ENCODE assay signal across 8 cellular contexts in the genomic region with DNA sequence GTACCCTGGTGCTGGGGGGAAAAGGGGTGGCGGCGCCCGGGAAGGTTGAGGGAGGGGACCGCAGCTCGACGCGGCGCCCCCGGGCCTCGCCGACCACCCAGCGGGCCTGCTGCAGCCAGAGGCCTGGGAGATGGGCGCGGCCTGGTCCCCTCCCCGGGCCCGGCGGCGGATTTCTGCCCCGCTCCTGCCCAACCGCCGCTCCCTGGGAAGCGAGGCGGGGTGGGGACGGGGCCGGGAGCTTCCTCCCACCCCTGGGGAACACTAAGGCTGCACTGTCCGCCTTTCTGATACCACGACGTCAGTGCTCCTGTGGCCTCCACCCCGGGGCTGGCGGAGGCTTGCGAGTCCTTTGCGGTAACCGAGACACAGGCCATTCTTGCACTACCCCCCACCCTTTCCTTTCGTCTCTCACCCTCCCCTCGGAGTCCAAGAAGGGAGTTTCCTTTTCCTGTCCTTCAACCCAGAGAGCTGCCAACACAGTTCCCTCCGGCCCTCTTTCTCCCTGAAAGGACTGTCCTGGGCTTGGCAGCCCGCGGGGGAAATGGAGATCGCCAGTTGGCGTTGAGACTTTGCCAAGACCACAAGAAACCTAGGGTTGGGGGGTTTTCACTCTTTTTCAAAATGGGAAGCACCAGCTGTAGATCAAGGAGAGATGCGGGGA. TPM values are rescaled to one million over a fixed set of nuclear protein-coding genes. Genes with fewer than 3 reads are reported as not detected.
DNase-seq lines count a peak whose midpoint lies in the region; ATAC-seq and TF ChIP-seq lines count a peak whose summit lies in the region.

No MANE protein-coding gene starts in this region.

- DNase-seq in GM04504 (ENCODE audit: low read depth) (peak; percentile 36), SK-N-MC (ENCODE audit: low read depth, low spot score) (no peak), astrocyte of the cerebellum (ENCODE audit: low read depth) (no peak), hepatocyte (ENCODE audit: low spot score) (peak; percentile 73), putamen (ENCODE audit: low spot score) (peak; percentile 52), OCI-M2 (lab: John Stamatoyannopoulos, UW; ENCODE audit: unreplicated experiment) (no peak)

- H3K36me3 ChIP-seq in HUES6 (ENCODE audit: control insufficient read depth, insufficient read depth, low read length) (no peaks in the 10 kb centered on the region), SK-N-MC (ENCODE audit: insufficient read depth, low read length) (no peaks in the 10 kb centered on the region; the same call in 1 of the 2 replicates), hepatocyte (replicated peaks; ENCODE audit: insufficient read depth, low read depth) (no peaks in the 10 kb centered on the region)

- peak overlapping the region; percentile 76 for H2AFZ ChIP-seq in hepatocyte

- peak overlapping the region; percentile 93 for H3K4me3 ChIP-seq in HUES6 (ENCODE audit: low read depth, low read length)
- H3K4me3 ChIP-seq in SK-N-MC: peak overlapping the region; percentile 85
- H3K4me3 ChIP-seq in astrocyte of the cerebellum (ENCODE audit: low read depth, low read length): peak overlapping the region; percentile 82
- peak overlapping the region; percentile 93 for H3K4me3 ChIP-seq in hepatocyte

- H3K27me3 ChIP-seq in HUES6 (ENCODE audit: control insufficient read depth, insufficient read depth, low read length) (no peaks in the 10 kb centered on the region), hepatocyte (no peaks in the 10 kb centered on the region)

- no peak for TF ChIP-seq CTCF in astrocyte of the cerebellum (IDR thresholded peaks at IDR 0.05; ENCODE audit: low read depth, low read length, missing control alignments)
- TF ChIP-seq CTCF in hepatocyte (IDR thresholded peaks at IDR 0.05; ENCODE audit: poor library complexity): no peak

- H3K4me2 ChIP-seq in hepatocyte: peak overlapping the region; percentile 88

- H4K20me1 ChIP-seq in hepatocyte (ENCODE audit: insufficient read depth, poor library complexity, severe bottlenecking): peaks cover 44% of the 10 kb centered on the region

- peak overlapping the region; percentile 92 for H3K9ac ChIP-seq in HUES6 (ENCODE audit: low read length)
- H3K9ac ChIP-seq in SK-N-MC (ENCODE audit: insufficient read length): peak overlapping the region; percentile 86

- peak; percentile 32 for ATAC-seq in GM21619 (IDR thresholded peaks at IDR 0.05; ENCODE audit: unreplicated experiment)

- H3K27ac ChIP-seq in HUES6 (ENCODE audit: low read depth, low read length) (peak overlapping the region; percentile 70), SK-N-MC (no peak overlapping the region), hepatocyte (peak overlapping the region; percentile 96)

- H3K4me1 ChIP-seq in HUES6 (ENCODE audit: control insufficient read depth, insufficient read depth, low read length) (peaks cover 8% of the 10 kb centered on the region), hepatocyte (ENCODE audit: insufficient read depth) (peaks cover 31% of the 10 kb centered on the region)

- peaks cover 49% of the 10 kb centered on the region for H3K79me2 ChIP-seq in hepatocyte

- in situ Hi-C loops in astrocyte of the cerebellum (cut with HindIII; ENCODE audit: low sequenced_read_pairs): no loop called here

- H3K9me2 ChIP-seq in hepatocyte (replicated peaks; ENCODE audit: insufficient read depth): no peaks in the 10 kb centered on the region

- H3K9me3 ChIP-seq in HUES6 (ENCODE audit: control insufficient read depth, insufficient read depth, low read depth, low read length) (no peaks in the 10 kb centered on the region), SK-N-MC (ENCODE audit: low read depth, low read length) (no peaks in the 10 kb centered on the region), hepatocyte (ENCODE audit: low read depth) (no peaks in the 10 kb centered on the region)

- WGBS in hepatocyte (ENCODE audit: low lambda C conversion rate, missing lambda C conversion rate): 2% methylated on average over 26 of the region's 41 CpGs

RNA-seq across cellular contexts. Expression of gene SH3GLB1, which starts 0.7 kb away (rescaled TPM):
- 55.1 and 59.3 TPM in 2 replicates for total RNA-seq in hepatocyte
- polyA plus RNA-seq in hepatocyte: 84.6 and 89.1 TPM in 2 replicates

Comparison
In these comparisons a context has a peak if more than half of its experiments do, and no peak if none do; other contexts are left out.
1. DNase-seq: peak in GM04504 (single experiment), hepatocyte (single experiment) and putamen (single experiment); none in SK-N-MC (single experiment), astrocyte of the cerebellum (single experiment) and OCI-M2 (single experiment).
2. Peak in every context shown above with its lines, with median percentiles within 50 percentile points of each other: H3K4me3 ChIP-seq.